Comparison of ENCODE assay signal across 1 cellular context in the genomic region with DNA sequence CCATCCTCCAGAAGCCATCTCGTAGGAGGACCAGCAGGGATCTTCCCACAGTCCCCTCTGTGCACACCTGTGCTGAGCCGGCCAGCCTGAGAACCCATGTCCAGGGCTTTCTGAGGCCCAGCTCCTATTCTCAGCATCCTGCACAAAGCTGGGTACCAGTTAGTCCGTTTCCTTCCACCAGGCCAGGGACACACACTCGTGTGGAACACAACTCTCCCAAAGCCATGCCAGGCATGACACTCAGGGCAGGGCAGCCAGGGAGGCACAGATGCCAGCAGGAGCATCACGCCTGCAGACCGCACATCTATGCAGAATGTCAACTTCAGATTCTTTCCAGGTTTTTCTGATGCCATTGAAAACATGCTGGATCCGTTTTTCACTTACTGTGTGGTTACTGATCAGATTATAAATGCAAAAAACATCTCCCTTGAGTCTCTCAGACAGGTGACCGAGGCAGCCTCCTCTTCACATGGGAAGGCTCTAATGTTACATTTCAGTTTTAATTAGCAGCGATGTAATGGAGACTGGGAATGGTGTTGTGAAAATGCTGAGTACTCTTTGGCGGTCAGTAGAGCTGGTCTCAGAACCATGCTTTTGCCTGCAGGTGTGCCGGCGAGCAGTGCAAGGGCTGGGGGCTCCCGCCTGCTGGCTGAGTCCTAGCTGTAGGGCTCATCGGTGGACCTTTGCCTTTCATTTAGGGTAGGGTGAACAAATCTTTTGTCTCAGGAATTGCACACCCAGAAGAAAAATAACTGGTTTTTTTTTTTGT.
TF ChIP-seq lines count a peak whose summit lies in the region.

No MANE protein-coding gene starts in this region.

TF ChIP-seq in K562, 482 proteins besides CTCF, POLR2A, EP300 and RAD21:
- no peak for TF ChIP-seq TARDBP (IDR thresholded peaks at IDR 0.05)
- TF ChIP-seq, protein P1, sequence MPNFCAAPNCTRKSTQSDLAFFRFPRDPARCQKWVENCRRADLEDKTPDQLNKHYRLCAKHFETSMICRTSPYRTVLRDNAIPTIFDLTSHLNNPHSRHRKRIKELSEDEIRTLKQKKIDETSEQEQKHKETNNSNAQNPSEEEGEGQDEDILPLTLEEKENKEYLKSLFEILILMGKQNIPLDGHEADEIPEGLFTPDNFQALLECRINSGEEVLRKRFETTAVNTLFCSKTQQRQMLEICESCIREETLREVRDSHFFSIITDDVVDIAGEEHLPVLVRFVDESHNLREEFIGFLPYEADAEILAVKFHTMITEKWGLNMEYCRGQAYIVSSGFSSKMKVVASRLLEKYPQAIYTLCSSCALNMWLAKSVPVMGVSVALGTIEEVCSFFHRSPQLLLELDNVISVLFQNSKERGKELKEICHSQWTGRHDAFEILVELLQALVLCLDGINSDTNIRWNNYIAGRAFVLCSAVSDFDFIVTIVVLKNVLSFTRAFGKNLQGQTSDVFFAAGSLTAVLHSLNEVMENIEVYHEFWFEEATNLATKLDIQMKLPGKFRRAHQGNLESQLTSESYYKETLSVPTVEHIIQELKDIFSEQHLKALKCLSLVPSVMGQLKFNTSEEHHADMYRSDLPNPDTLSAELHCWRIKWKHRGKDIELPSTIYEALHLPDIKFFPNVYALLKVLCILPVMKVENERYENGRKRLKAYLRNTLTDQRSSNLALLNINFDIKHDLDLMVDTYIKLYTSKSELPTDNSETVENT (CRISPR knock-in tag; IDR thresholded peaks at IDR 0.05): no peak
- TF ChIP-seq HDAC3 (IDR thresholded peaks at IDR 0.05; ENCODE audit: borderline replicate concordance, partially characterized antibody): no peak
- TF ChIP-seq, protein P2, sequence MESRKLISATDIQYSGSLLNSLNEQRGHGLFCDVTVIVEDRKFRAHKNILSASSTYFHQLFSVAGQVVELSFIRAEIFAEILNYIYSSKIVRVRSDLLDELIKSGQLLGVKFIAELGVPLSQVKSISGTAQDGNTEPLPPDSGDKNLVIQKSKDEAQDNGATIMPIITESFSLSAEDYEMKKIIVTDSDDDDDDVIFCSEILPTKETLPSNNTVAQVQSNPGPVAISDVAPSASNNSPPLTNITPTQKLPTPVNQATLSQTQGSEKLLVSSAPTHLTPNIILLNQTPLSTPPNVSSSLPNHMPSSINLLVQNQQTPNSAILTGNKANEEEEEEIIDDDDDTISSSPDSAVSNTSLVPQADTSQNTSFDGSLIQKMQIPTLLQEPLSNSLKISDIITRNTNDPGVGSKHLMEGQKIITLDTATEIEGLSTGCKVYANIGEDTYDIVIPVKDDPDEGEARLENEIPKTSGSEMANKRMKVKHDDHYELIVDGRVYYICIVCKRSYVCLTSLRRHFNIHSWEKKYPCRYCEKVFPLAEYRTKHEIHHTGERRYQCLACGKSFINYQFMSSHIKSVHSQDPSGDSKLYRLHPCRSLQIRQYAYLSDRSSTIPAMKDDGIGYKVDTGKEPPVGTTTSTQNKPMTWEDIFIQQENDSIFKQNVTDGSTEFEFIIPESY (CRISPR knock-in tag; IDR thresholded peaks at IDR 0.05): peak; percentile 58
